ENCODE assay signal across 10 cellular contexts in the genomic region with DNA sequence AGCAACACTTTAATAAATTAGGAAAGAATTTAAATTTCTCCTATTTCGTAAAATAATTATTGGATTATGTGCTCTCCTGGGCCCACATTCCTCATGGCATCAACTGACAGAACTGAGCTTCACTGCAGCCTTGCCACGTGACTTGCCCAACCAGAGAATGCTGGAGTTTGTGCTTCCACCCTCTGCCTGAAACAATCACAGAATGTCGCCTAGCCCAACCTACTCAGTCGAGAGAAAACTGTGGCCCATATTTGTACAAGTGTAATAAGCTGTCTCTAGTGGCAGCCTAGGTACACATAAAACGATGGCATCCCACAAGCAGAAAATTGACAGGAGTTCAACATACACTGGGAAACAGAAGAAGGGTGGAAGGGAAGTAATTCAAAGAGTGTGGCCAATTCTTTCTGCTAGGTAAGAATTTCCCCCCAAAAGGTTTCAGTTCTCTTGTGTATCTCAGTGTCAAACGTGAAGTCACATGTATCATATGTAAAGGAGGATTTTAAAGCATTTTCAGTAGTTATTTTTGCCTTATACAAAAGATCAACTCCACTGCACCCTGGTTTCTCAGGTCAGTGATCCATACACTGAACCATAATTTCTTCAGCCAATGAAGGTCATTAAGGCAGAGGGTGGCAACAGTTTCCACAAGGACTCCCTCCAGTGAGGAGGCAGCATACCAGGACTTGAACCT. TPM values are rescaled to one million over a fixed set of nuclear protein-coding genes. Genes with fewer than 3 reads are reported as not detected.
A peak's percentile ranks its signal among the peaks of the same experiment; 100 is the strongest.
DNase-seq lines count a peak whose midpoint lies in the region; ATAC-seq and TF ChIP-seq lines count a peak whose summit lies in the region.
"Had no signal": no experiment of that assay in that cellular context is flagged by ENCODE, and none has a peak within 500 bp of the region (broad histone marks: within the 10 kb centered on the region; RNA-seq: fewer than 3 reads in every experiment).

No MANE protein-coding gene starts in this region.

- no peak for TF ChIP-seq CTCF in PC-3 (conservative IDR thresholded peaks at IDR 0.05; ENCODE audit: low read depth, low read length)

- no peak overlapping the region for H3K4me3 Mint-ChIP-seq in effector memory CD8-positive, alpha-beta T cell

- ATAC-seq in GM18502 (IDR thresholded peaks at IDR 0.05; ENCODE audit: poor library complexity, unreplicated experiment) (peak; percentile 88), GM21447 (IDR thresholded peaks at IDR 0.05; ENCODE audit: unreplicated experiment) (peak; percentile 78), HG03280 (IDR thresholded peaks at IDR 0.05; ENCODE audit: unreplicated experiment) (peak; percentile 85), PC-3 (no peak)
- ATAC-seq in effector memory CD8-positive, alpha-beta T cell (replicated peaks) = peak; percentile 16

- H3K27me3 Mint-ChIP-seq in effector memory CD8-positive, alpha-beta T cell = no peaks in the 10 kb centered on the region

- BruUV-seq in PC-3 (replicated peaks; lab: Mats Ljungman, UMichigan) = no TSS peak

- no peaks in the 10 kb centered on the region for H3F3A ChIP-seq in PC-3 (ENCODE audit: low read length, unreplicated experiment)

- CTCF ChIA-PET in PC-3 (lab: Charles Lee) = no interaction called here

- POLR2A ChIA-PET in PC-3 (lab: Charles Lee; ENCODE audit: unreplicated experiment) = no interaction called here

- H3K4me1 Mint-ChIP-seq in effector memory CD8-positive, alpha-beta T cell (ENCODE audit: low read depth in 2 of 2) = no peaks in the 10 kb centered on the region

- no peaks in the 10 kb centered on the region for H4K20me1 ChIP-seq in PC-3 (ENCODE audit: low read length)

- no peak overlapping the region for H2AFZ ChIP-seq in PC-3 (ENCODE audit: low read length)

- no peak overlapping the region for H3K4me2 ChIP-seq in PC-3 (ENCODE audit: low read length)

- no peaks in the 10 kb centered on the region for H3K9me2 ChIP-seq in PC-3 (replicated peaks; ENCODE audit: low read length)

- no peak overlapping the region for H3K27ac Mint-ChIP-seq in effector memory CD8-positive, alpha-beta T cell

- H3K27me3 ChIP-seq in PC-3 (ENCODE audit: low read length) = no peaks in the 10 kb centered on the region
- H3K27me3 ChIP-seq: vagina had no signal

- H3K9me3 Mint-ChIP-seq in effector memory CD8-positive, alpha-beta T cell = peaks cover 0 to 4% of the 10 kb centered on the region in 2 donors

- H3K9me3 ChIP-seq in PC-3 (ENCODE audit: low read length) = no peaks in the 10 kb centered on the region
- H3K9me3 ChIP-seq: vagina had no signal

- H3K4me1 ChIP-seq in PC-3 (ENCODE audit: insufficient read depth, low read length) = no peaks in the 10 kb centered on the region

- H3K27ac ChIP-seq in PC-3 (ENCODE audit: low read length) = no peak overlapping the region
- H3K27ac ChIP-seq: vagina had no signal

- H3K4me3 ChIP-seq in PC-3 (ENCODE audit: low read length) = no peak overlapping the region
- H3K4me3 ChIP-seq: vagina had no signal

- no peak overlapping the region for H3K9ac ChIP-seq in PC-3 (ENCODE audit: low read length)

- no peaks in the 10 kb centered on the region for H3K36me3 ChIP-seq in PC-3 (ENCODE audit: low read depth, low read length)
- H3K36me3 ChIP-seq: vagina had no signal

- intact Hi-C loops in PC-3 (cut with micrococcal nuclease) = no loop called here

- H3K36me3 Mint-ChIP-seq in effector memory CD8-positive, alpha-beta T cell (ENCODE audit: insufficient read depth) = peaks cover 3% of the 10 kb centered on the region

- no peak for DNase-seq in effector memory CD8-positive, alpha-beta T cell
- DNase-seq in PC-3 (no peak), dermis blood vessel endothelial cell (no peak), inferior parietal cortex (ENCODE audit: extremely low spot score) (no peak), pons (ENCODE audit: low spot score) (no peak)
- DNase-seq: DMS79 treated with DMSO at 0.1 percent for 48 hours had no signal

- no peaks in the 10 kb centered on the region for H3K79me2 ChIP-seq in PC-3 (ENCODE audit: low read length)

RNA-seq across cellular contexts. Expression of a gene that starts 41.7 kb away (rescaled TPM):
- total RNA-seq in PC-3 (2014; rRNA removed) = 0.95 and 1.2 TPM in 2 replicates
- 14.8 and 15.6 TPM in 2 replicates for total RNA-seq in dermis blood vessel endothelial cell
